Comparison of ENCODE assay signal across 21 cellular contexts in the genomic region with DNA sequence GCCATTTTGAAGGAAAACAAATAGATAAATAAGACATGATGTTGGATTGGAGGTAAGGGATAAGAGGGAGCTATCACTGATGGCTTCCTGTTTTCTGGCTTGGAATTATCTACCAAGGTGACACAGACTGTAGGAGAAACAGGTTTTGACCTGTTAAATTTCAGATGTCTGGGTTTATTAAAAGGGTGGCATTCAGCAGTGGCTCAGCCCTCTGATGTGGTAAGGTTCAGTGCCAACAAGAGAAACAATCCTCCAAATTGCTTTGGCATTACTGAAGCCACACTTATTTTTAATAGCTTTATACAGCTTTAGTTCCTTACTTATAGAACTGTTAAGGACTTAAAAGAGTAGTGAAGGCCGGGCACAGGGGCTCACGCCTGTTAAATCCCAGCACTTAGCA.
"Had no signal": no experiment of that assay in that cellular context is flagged by ENCODE, and none has a peak within 500 bp of the region (broad histone marks: within the 10 kb centered on the region; RNA-seq: fewer than 3 reads in every experiment).

No MANE protein-coding gene starts in this region.

- H3K9me3 Mint-ChIP-seq: stimulated activated naive B cell treated with anti-CD40 and anti-IgM and Interleukin-4, amounts not matched to agents 10 μg/mL and 1 μg/mL and 100 μg/mL, for 72 hours; stimulated activated naive CD8-positive, alpha-beta T cell treated with anti-CD3 and anti-CD28 coated beads, Interleukin-15, amount 100 ng/mL, for 72 hours had no signal

- H3K4me3 ChIP-seq: dorsolateral prefrontal cortex, hepatocyte, spleen, testis, tibial nerve, upper lobe of right lung, vagina had no signal

- H3K9me3 ChIP-seq: spleen, testis, tibial nerve, upper lobe of right lung, vagina had no signal

- H3K27me3 ChIP-seq: hepatocyte, testis, vagina had no signal

- H3K36me3 Mint-ChIP-seq: stimulated activated naive B cell treated with anti-CD40 and anti-IgM and Interleukin-4, amounts not matched to agents 10 μg/mL and 1 μg/mL and 100 μg/mL, for 72 hours had no signal

- H3K27ac Mint-ChIP-seq: naive thymus-derived CD4-positive, alpha-beta T cell; nephron progenitor cell; stimulated activated naive B cell treated with anti-CD40 and anti-IgM and Interleukin-4, amounts not matched to agents 10 μg/mL and 1 μg/mL and 100 μg/mL, for 72 hours; stimulated activated naive CD8-positive, alpha-beta T cell treated with anti-CD3 and anti-CD28 coated beads, Interleukin-15, amount 100 ng/mL, for 72 hours had no signal

- H3K36me3 ChIP-seq: spleen, tibial nerve, upper lobe of right lung, vagina had no signal

- DNase-seq: cortex of kidney; dorsolateral prefrontal cortex; effector CD8-positive, alpha-beta T cell; foreskin melanocyte; head of caudate nucleus; kidney glomerular epithelial cell; nephron progenitor cell; posterior cingulate gyrus; spleen; stimulated activated CD4-positive, alpha-beta T cell treated with anti-CD3 and anti-CD28 coated beads, Interleukin-15, amount 100 ng/mL, for 24 hours; stimulated activated CD4-positive, alpha-beta T cell treated with anti-CD3 and anti-CD28 coated beads, Interleukin-1b, Interleukin-23, amount 100 ng/mL, for 48 hours; stimulated activated CD4-positive, alpha-beta T cell treated with anti-CD3 and anti-CD28 coated beads, Interleukin-4, amount 100 ng/mL, for 4 hours; stimulated activated naive B cell treated with anti-CD40 and anti-IgM and Interleukin-4, amounts not matched to agents 10 μg/mL and 1 μg/mL and 100 μg/mL, for 72 hours; stimulated activated naive CD8-positive, alpha-beta T cell treated with anti-CD3 and anti-CD28 coated beads, Interleukin-15, amount 100 ng/mL, for 72 hours; testis; upper lobe of right lung had no signal

- H3K27ac ChIP-seq: dorsolateral prefrontal cortex, epithelial cell of prostate, hepatocyte, spleen, testis, tibial nerve, upper lobe of right lung, vagina had no signal

- H3K4me3 Mint-ChIP-seq: nephron progenitor cell; stimulated activated naive B cell treated with anti-CD40 and anti-IgM and Interleukin-4, amounts not matched to agents 10 μg/mL and 1 μg/mL and 100 μg/mL, for 72 hours; stimulated activated naive CD8-positive, alpha-beta T cell treated with anti-CD3 and anti-CD28 coated beads, Interleukin-15, amount 100 ng/mL, for 72 hours had no signal
